ENCODE assay signal across 12 cellular contexts in the genomic region with DNA sequence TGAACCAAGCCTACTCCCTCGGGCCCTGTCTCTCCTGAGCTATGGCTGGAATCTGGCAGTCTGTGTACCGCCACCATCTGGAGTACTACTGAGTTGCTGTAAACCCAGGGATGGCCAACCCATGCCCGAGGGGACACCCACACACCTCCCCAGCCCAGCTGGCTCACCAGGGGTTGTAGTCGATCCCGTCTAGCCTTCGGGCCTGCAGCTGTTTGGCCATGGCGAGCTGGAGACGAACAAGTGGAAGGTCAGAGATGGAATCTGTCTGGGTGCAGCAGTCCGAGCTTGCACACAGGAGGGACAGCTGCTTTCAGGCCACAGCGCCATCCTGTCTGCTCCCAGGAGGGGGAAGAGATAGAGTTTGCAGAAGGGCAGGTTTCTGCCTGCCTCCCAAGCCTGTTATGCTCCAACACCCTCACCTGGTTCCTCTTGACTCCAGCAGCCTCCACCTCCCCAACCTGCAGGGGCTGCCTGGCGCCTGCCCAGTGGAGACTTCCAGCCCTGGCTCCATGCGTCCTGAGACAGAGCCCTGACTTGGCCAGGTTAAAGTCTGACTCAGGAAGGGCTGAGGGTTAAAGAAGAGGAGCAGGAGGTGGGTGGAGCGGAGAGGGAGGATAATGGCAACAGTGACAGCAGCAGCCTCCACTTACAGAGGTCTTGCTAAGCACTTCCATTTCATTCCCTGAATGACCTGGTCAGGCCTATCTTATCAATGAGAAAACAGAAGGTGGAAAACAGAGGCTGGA. TPM values are rescaled to one million over a fixed set of nuclear protein-coding genes. Genes with fewer than 3 reads are reported as not detected.
DNase-seq lines count a peak whose midpoint lies in the region; ATAC-seq, FAIRE-seq and TF ChIP-seq lines count a peak whose summit lies in the region.
"Had no signal": no experiment of that assay in that cellular context is flagged by ENCODE, and none has a peak within 500 bp of the region (broad histone marks: within the 10 kb centered on the region; RNA-seq: fewer than 3 reads in every experiment).

No MANE protein-coding gene starts in this region.

- H3K4me3 ChIP-seq in cardiac muscle cell (no peak overlapping the region), SJCRH30 (no peak overlapping the region), keratinocyte (ENCODE audit: control insufficient read depth in 2 of 3, extremely low read depth in 1 of 3, insufficient read depth in 2 of 3, low read depth in 1 of 3, low read length in 3 of 3) (peak overlapping the region in 1 of 3 experiments; percentile 8)
- H3K4me3 ChIP-seq: right lobe of liver had no signal

- H3K9me3 ChIP-seq in cardiac muscle cell (ENCODE audit: low read depth) (no peaks in the 10 kb centered on the region), SJCRH30 (replicated peaks) (peaks cover 4% of the 10 kb centered on the region), keratinocyte (ENCODE audit: control insufficient read depth, low read depth, low read length) (no peaks in the 10 kb centered on the region)
- H3K9me3 ChIP-seq: right lobe of liver had no signal

- H3K9me1 ChIP-seq in keratinocyte (ENCODE audit: control insufficient read depth, extremely low read depth, insufficient read depth, low read length) = peaks cover 5% of the 10 kb centered on the region

- H3K27me3 Mint-ChIP-seq in T-helper 2 cell treated with Interferon-gamma antibody and Interleukin-4, amounts not matched to agents 5 μg/mL and 100 μg/mL, for 36 hours (ENCODE audit: low read depth) = no peaks in the 10 kb centered on the region

- H3K9me3 Mint-ChIP-seq in T-helper 2 cell treated with Interferon-gamma antibody and Interleukin-4, amounts not matched to agents 5 μg/mL and 100 μg/mL, for 36 hours = peaks cover 13% of the 10 kb centered on the region

- H2AFZ ChIP-seq in keratinocyte (ENCODE audit: control insufficient read depth, low read length) = peak overlapping the region; percentile 12

- peak overlapping the region; percentile 65 for H3K4me2 ChIP-seq in keratinocyte (ENCODE audit: control insufficient read depth, extremely low read depth, insufficient read depth, low read depth, low read length)

- no peak for ATAC-seq in left cardiac atrium

- DNase-seq in cardiac muscle cell (ENCODE audit: low read depth in 1 of 2, low spot score in 1 of 2) (peak in 1 of 2 donors; percentile 37), left cardiac atrium (no peak), SJCRH30 (peak; percentile 98 to 99), keratinocyte (ENCODE audit: low read depth, low spot score) (no peak), putamen (ENCODE audit: low spot score) (no peak), NCI-H128 (lab: John Stamatoyannopoulos, UW; ENCODE audit: unreplicated experiment) (no peak)
- DNase-seq in T-helper 2 cell treated with Interferon-gamma antibody and Interleukin-4, amounts not matched to agents 5 μg/mL and 100 μg/mL, for 36 hours (ENCODE audit: low spot score) = no peak
- no peak for DNase-seq in stimulated activated CD4-positive, alpha-beta T cell treated with anti-CD3 and anti-CD28 coated beads, Interleukin-15, amount 100 ng/mL, for 24 hours
- DNase-seq: immature natural killer cell, NCI-H1436 treated with DMSO at 0.1 percent for 48 hours had no signal

- dilution Hi-C loops in keratinocyte (cut with MboI; ENCODE audit: extremely low pct_ligation_motif_present, low sequenced_read_pairs) = no loop called here

- H3K4me1 ChIP-seq in cardiac muscle cell (ENCODE audit: low read depth) (peaks cover 16% of the 10 kb centered on the region), SJCRH30 (peaks cover 18% of the 10 kb centered on the region), keratinocyte (ENCODE audit: control insufficient read depth, extremely low read depth, insufficient read depth, low read length) (peaks cover 18% of the 10 kb centered on the region)

- H3K4me3 Mint-ChIP-seq in T-helper 2 cell treated with Interferon-gamma antibody and Interleukin-4, amounts not matched to agents 5 μg/mL and 100 μg/mL, for 36 hours = no peak overlapping the region
- H3K4me3 Mint-ChIP-seq: activated T-helper 1 cell treated with anti-CD3 and anti-CD28 coated beads, Interleukin-12 subunit alpha, Interleukin-12 subunit beta, Interleukin-2, Interleukin-4 antibody, amounts not matched to agents 30 ng/mL and 10 ng/mL and 1 ng/mL, durations not matched to agents 14 hours and 24 hours and 36 hours; immature natural killer cell had no signal

- intact Hi-C loops in left cardiac atrium (cut with DNase I) = no loop called here

- TF ChIP-seq CTCF in cardiac muscle cell (IDR thresholded peaks at IDR 0.05; ENCODE audit: low read depth, low read length) (no peak), keratinocyte (optimal IDR thresholded peaks at IDR 0.05 in 1 of 3, IDR thresholded peaks at IDR 0.05 in 1 of 3, conservative IDR thresholded peaks at IDR 0.05 in 1 of 3; ENCODE audit: extremely low read depth in 1 of 3, insufficient read depth in 2 of 3, low read length in 3 of 3) (peak; percentile 70 to 82 (median 70))

- H3K9ac ChIP-seq in keratinocyte (ENCODE audit: control insufficient read depth, extremely low read depth, insufficient read depth, low read length) = no peak overlapping the region

- peak overlapping the region; percentile 85 for H3K27ac ChIP-seq in cardiac muscle cell
- H3K27ac ChIP-seq in SJCRH30 = peak overlapping the region; percentile 76
- H3K27ac ChIP-seq in keratinocyte (ENCODE audit: control insufficient read depth, insufficient read depth, low read length) = no peak overlapping the region
- H3K27ac ChIP-seq: right lobe of liver had no signal

- no peaks in the 10 kb centered on the region for H3K79me2 ChIP-seq in keratinocyte (ENCODE audit: control insufficient read depth, insufficient read depth, low read length)

- H4K20me1 ChIP-seq in keratinocyte (ENCODE audit: control insufficient read depth, extremely low read depth, insufficient read depth, low read length) = peaks cover 4% of the 10 kb centered on the region

- H3K27me3 ChIP-seq in cardiac muscle cell = no peaks in the 10 kb centered on the region
- H3K27me3 ChIP-seq in SJCRH30 = no peaks in the 10 kb centered on the region
- no peaks in the 10 kb centered on the region for H3K27me3 ChIP-seq in keratinocyte (ENCODE audit: control insufficient read depth, extremely low read depth, insufficient read depth, low read length)
- H3K27me3 ChIP-seq: right lobe of liver had no signal

- H3K36me3 ChIP-seq in cardiac muscle cell (no peaks in the 10 kb centered on the region), SJCRH30 (no peaks in the 10 kb centered on the region), keratinocyte (ENCODE audit: control insufficient read depth in 2 of 2, extremely low read depth in 1 of 2, insufficient read depth in 2 of 2, low read length in 2 of 2) (peaks cover 0 to 3% of the 10 kb centered on the region in 2 experiments)
- H3K36me3 ChIP-seq: right lobe of liver had no signal

- H3K36me3 Mint-ChIP-seq in T-helper 2 cell treated with Interferon-gamma antibody and Interleukin-4, amounts not matched to agents 5 μg/mL and 100 μg/mL, for 36 hours (ENCODE audit: low read depth) = peaks cover 15% of the 10 kb centered on the region

- no peak for FAIRE-seq in keratinocyte (lab: Jason Lieb, UNC)

- H3K27ac Mint-ChIP-seq in T-helper 2 cell treated with Interferon-gamma antibody and Interleukin-4, amounts not matched to agents 5 μg/mL and 100 μg/mL, for 36 hours = no peak overlapping the region
- H3K27ac Mint-ChIP-seq: activated T-helper 1 cell treated with anti-CD3 and anti-CD28 coated beads, Interleukin-12 subunit alpha, Interleukin-12 subunit beta, Interleukin-2, Interleukin-4 antibody, amounts not matched to agents 30 ng/mL and 10 ng/mL and 1 ng/mL, durations not matched to agents 14 hours and 24 hours and 36 hours; immature natural killer cell had no signal

- H3K4me1 Mint-ChIP-seq in T-helper 2 cell treated with Interferon-gamma antibody and Interleukin-4, amounts not matched to agents 5 μg/mL and 100 μg/mL, for 36 hours (ENCODE audit: low read depth) = no peaks in the 10 kb centered on the region
- H3K4me1 Mint-ChIP-seq: immature natural killer cell had no signal

RNA-seq across cellular contexts. Expression of gene SPOUT1, which starts 15.8 kb away (rescaled TPM):
- total RNA-seq in cardiac muscle cell = 20.2 and 24.2 TPM in 2 replicates
- 32.1 and 52.1 TPM in 2 replicates for polyA plus RNA-seq in cardiac muscle cell
- 10 to 100 TPM; 18.5 to 20.9 TPM for total RNA-seq in left cardiac atrium
- 38.3 and 38.5 TPM in 2 replicates for total RNA-seq in SJCRH30 (2014; rRNA removed; shearing (Covaris generic))
- polyA plus RNA-seq in keratinocyte = 22.0 to 27.5 TPM (median 26.5 TPM) in 3 replicates
- 10.8 TPM for polyA plus RNA-seq in keratinocyte (2011; ENCODE audit: low read depth)
- polyA plus RNA-seq in keratinocyte (2011; cell fraction: cytosol; rRNA removed) = 16.2 and 27.5 TPM in 2 replicates
- 35.5 and 46.1 TPM in 2 replicates for polyA plus RNA-seq in keratinocyte (2011; cell fraction: nucleus; rRNA removed)
- 27.1 and 27.3 TPM in 2 replicates for polyA plus RNA-seq in keratinocyte (2012; ENCODE audit: low replicate concordance)
- 18.3 to 77.2 TPM (median 19.1 TPM) in 3 replicates for polyA minus RNA-seq in keratinocyte
- polyA minus RNA-seq in keratinocyte (2011; cell fraction: cytosol; rRNA and poly(A)+ RNA removed) = 29.9 TPM
- 5.9 and 6.9 TPM in 2 replicates for polyA minus RNA-seq in keratinocyte (2011; cell fraction: nucleus; rRNA and poly(A)+ RNA removed)

RNA-seq across cellular contexts. Expression of gene ENDOG, which starts 27.1 kb away (rescaled TPM):
- total RNA-seq in cardiac muscle cell = 93.3 and 136 TPM in 2 replicates
- polyA plus RNA-seq in cardiac muscle cell = 177 and 209 TPM in 2 replicates
- total RNA-seq in left cardiac atrium = 10 to 100 TPM; 58.5 to 61.8 TPM
- 14.8 and 21.2 TPM in 2 replicates for total RNA-seq in SJCRH30 (2014; rRNA removed; shearing (Covaris generic))
- 10.1 to 18.5 TPM (median 10.2 TPM) in 3 replicates for polyA plus RNA-seq in keratinocyte
- 1.9 TPM for polyA plus RNA-seq in keratinocyte (2011; ENCODE audit: low read depth)
- 7.1 and 15.1 TPM in 2 replicates for polyA plus RNA-seq in keratinocyte (2011; cell fraction: cytosol; rRNA removed)
- 6.8 and 11.2 TPM in 2 replicates for polyA plus RNA-seq in keratinocyte (2011; cell fraction: nucleus; rRNA removed)
- polyA plus RNA-seq in keratinocyte (2012; ENCODE audit: low replicate concordance) = 6.4 and 13.6 TPM in 2 replicates
- 7.4 to 16.6 TPM (median 9.9 TPM) in 3 replicates for polyA minus RNA-seq in keratinocyte
- 28.8 TPM for polyA minus RNA-seq in keratinocyte (2011; cell fraction: cytosol; rRNA and poly(A)+ RNA removed)
- 4.9 and 5.2 TPM in 2 replicates for polyA minus RNA-seq in keratinocyte (2011; cell fraction: nucleus; rRNA and poly(A)+ RNA removed)

RNA-seq across cellular contexts. Expression of gene KYAT1, which starts 36.4 kb away (rescaled TPM):
- 23.3 and 25.0 TPM in 2 replicates for total RNA-seq in cardiac muscle cell
- 21.8 and 36.9 TPM in 2 replicates for polyA plus RNA-seq in cardiac muscle cell
- 10 to 100 TPM; 10.4 to 10.8 TPM for total RNA-seq in left cardiac atrium
- 8.4 and 9.4 TPM in 2 replicates for total RNA-seq in SJCRH30 (2014; rRNA removed; shearing (Covaris generic))
- 10.9 to 13.9 TPM (median 13.9 TPM) in 3 replicates for polyA plus RNA-seq in keratinocyte
- polyA plus RNA-seq in keratinocyte (2011; ENCODE audit: low read depth) = 0.94 TPM
- 7.3 and 10.5 TPM in 2 replicates for polyA plus RNA-seq in keratinocyte (2011; cell fraction: cytosol; rRNA removed)
- polyA plus RNA-seq in keratinocyte (2011; cell fraction: nucleus; rRNA removed) = 16.3 and 20.8 TPM in 2 replicates
- 5.3 and 10.5 TPM in 2 replicates for polyA plus RNA-seq in keratinocyte (2012; ENCODE audit: low replicate concordance)
- polyA minus RNA-seq in keratinocyte = 6.9 to 19.5 TPM (median 10.4 TPM) in 3 replicates
- 9.8 TPM for polyA minus RNA-seq in keratinocyte (2011; cell fraction: cytosol; rRNA and poly(A)+ RNA removed)
- 4.2 and 5.6 TPM in 2 replicates for polyA minus RNA-seq in keratinocyte (2011; cell fraction: nucleus; rRNA and poly(A)+ RNA removed)

RNA-seq across cellular contexts. Expression of gene LRRC8A, which starts 36.6 kb away (rescaled TPM):
- total RNA-seq in cardiac muscle cell (48.1 and 55.8 TPM in 2 replicates), left cardiac atrium (10 to 100 TPM; 23.7 to 47.8 TPM)
- polyA plus RNA-seq in cardiac muscle cell (28.6 and 31.6 TPM in 2 replicates), keratinocyte (88.3 to 127 TPM (median 109 TPM) in 3 replicates)
- total RNA-seq in SJCRH30 (2014; rRNA removed; shearing (Covaris generic)) = 50.8 and 54.2 TPM in 2 replicates
- 51.1 TPM for polyA plus RNA-seq in keratinocyte (2011; ENCODE audit: low read depth)
- 77.7 and 119 TPM in 2 replicates for polyA plus RNA-seq in keratinocyte (2011; cell fraction: cytosol; rRNA removed)
- polyA plus RNA-seq in keratinocyte (2011; cell fraction: nucleus; rRNA removed) = 143 and 183 TPM in 2 replicates
- 109 and 130 TPM in 2 replicates for polyA plus RNA-seq in keratinocyte (2012; ENCODE audit: low replicate concordance)
- 154 to 426 TPM (median 169 TPM) in 3 replicates for polyA minus RNA-seq in keratinocyte
- 129 TPM for polyA minus RNA-seq in keratinocyte (2011; cell fraction: cytosol; rRNA and poly(A)+ RNA removed)
- polyA minus RNA-seq in keratinocyte (2011; cell fraction: nucleus; rRNA and poly(A)+ RNA removed) = 118 and 144 TPM in 2 replicates

RNA-seq across cellular contexts. Expression of gene TBC1D13, which starts 58.3 kb away (rescaled TPM):
- total RNA-seq in cardiac muscle cell = 24.6 and 26.6 TPM in 2 replicates
- polyA plus RNA-seq in cardiac muscle cell = 33.4 and 39.4 TPM in 2 replicates
- 10 to 100 TPM; 15.7 to 16.9 TPM for total RNA-seq in left cardiac atrium
- 21.0 and 21.3 TPM in 2 replicates for total RNA-seq in SJCRH30 (2014; rRNA removed; shearing (Covaris generic))
- 12.8 to 25.1 TPM (median 14.1 TPM) in 3 replicates for polyA plus RNA-seq in keratinocyte
- 3.8 TPM for polyA plus RNA-seq in keratinocyte (2011; ENCODE audit: low read depth)
- polyA plus RNA-seq in keratinocyte (2011; cell fraction: cytosol; rRNA removed) = 17.7 and 18.4 TPM in 2 replicates
- polyA plus RNA-seq in keratinocyte (2011; cell fraction: nucleus; rRNA removed) = 20.3 and 20.7 TPM in 2 replicates
- polyA plus RNA-seq in keratinocyte (2012; ENCODE audit: low replicate concordance) = 9.0 and 15.9 TPM in 2 replicates
- 16.9 to 23.8 TPM (median 16.9 TPM) in 3 replicates for polyA minus RNA-seq in keratinocyte
- polyA minus RNA-seq in keratinocyte (2011; cell fraction: cytosol; rRNA and poly(A)+ RNA removed) = 6.3 TPM
- polyA minus RNA-seq in keratinocyte (2011; cell fraction: nucleus; rRNA and poly(A)+ RNA removed) = 5.0 and 8.3 TPM in 2 replicates

Comparison
In these comparisons a context has a peak if more than half of its experiments do, and no peak if none do; other contexts are left out.
1. DNase-seq: peak in SJCRH30 (2 of 2); none in left cardiac atrium (single experiment), keratinocyte (single experiment), T-helper 2 cell treated with Interferon-gamma antibody and Interleukin-4, amounts not matched to agents 5 μg/mL and 100 μg/mL, for 36 hours (single experiment), stimulated activated CD4-positive, alpha-beta T cell treated with anti-CD3 and anti-CD28 coated beads, Interleukin-15, amount 100 ng/mL, for 24 hours (single experiment), putamen (single experiment) and NCI-H128 (single experiment).